ENCODE assay signal across 26 cellular contexts in the genomic region with DNA sequence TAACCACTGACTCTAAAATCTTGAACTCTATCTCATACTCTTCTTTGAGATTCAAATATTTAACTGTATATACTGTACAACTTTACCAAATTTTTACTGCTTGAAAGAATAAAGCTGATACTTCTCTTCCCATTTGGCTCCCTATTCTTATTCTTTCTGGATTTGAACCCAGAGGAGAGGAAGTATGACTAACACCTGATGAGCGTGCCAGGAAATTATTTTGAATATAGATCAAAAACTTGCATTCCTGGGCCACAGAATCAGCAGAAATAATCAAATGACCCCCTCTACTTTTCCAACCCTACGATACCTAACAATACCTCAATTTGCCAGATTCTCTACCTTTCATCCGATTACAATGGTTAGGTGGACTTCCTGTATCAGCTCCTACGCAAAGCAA.
"Had no signal": no experiment of that assay in that cellular context is flagged by ENCODE, and none has a peak within 500 bp of the region (broad histone marks: within the 10 kb centered on the region; RNA-seq: fewer than 3 reads in every experiment).

No MANE protein-coding gene starts in this region.

- H2AFZ ChIP-seq: neural progenitor cell, parathyroid adenoma had no signal

- H3K9ac ChIP-seq: neural progenitor cell, parathyroid adenoma had no signal

- H3K27me3 ChIP-seq: neural progenitor cell, ovary, right lobe of liver, sigmoid colon, stomach, thyroid gland, tibial nerve, upper lobe of left lung, vagina had no signal

- H3K79me2 ChIP-seq: parathyroid adenoma had no signal

- H3K4me3 ChIP-seq: neural progenitor cell, ovary, psoas muscle, right lobe of liver, sigmoid colon, stomach, thoracic aorta, thyroid gland, tibial nerve, upper lobe of left lung, vagina had no signal

- H3K4me2 ChIP-seq: neural progenitor cell had no signal

- FAIRE-seq: small intestine, urothelium cell line had no signal

- H3K4me1 ChIP-seq: parathyroid adenoma, psoas muscle, right lobe of liver, sigmoid colon, stomach, thyroid gland, upper lobe of left lung, vagina had no signal

- ATAC-seq: natural killer cell; psoas muscle; right cardiac atrium; right lobe of liver; stimulated activated effector memory CD8-positive, alpha-beta T cell treated with anti-CD3 and anti-CD28 coated beads, Interleukin-12 subunit alpha, Interleukin-12 subunit beta, amount 100 ng/mL, for 72 hours; stimulated activated naive B cell treated with anti-CD40 and anti-IgM and Interleukin-4, amounts not matched to agents 10 μg/mL and 1 μg/mL and 100 μg/mL, for 72 hours had no signal

- H3K27ac ChIP-seq: neural progenitor cell, ovary, parathyroid adenoma, psoas muscle, right lobe of liver, sigmoid colon, stomach, thoracic aorta, thyroid gland, tibial nerve, upper lobe of left lung, vagina had no signal

- H3K9me3 ChIP-seq: ovary, psoas muscle, right lobe of liver, sigmoid colon, stomach, thoracic aorta, thyroid gland, tibial nerve, upper lobe of left lung, vagina had no signal

- DNase-seq: natural killer cell; occipital lobe; ovary; posterior cingulate gyrus; psoas muscle; right cardiac atrium; right lobe of liver; sigmoid colon; small intestine; stimulated activated CD4-positive, alpha-beta T cell treated with anti-CD3 and anti-CD28 coated beads, Interleukin-15, amount 100 ng/mL, for 24 hours; stimulated activated CD4-positive, alpha-beta T cell treated with anti-CD3 and anti-CD28 coated beads, Interleukin-2, amount 100 ng/mL, for 24 hours; stimulated activated CD4-positive, alpha-beta T cell treated with anti-CD3 and anti-CD28 coated beads, Interleukin-2, amount 100 ng/mL, for 48 hours; stimulated activated CD4-positive, alpha-beta T cell treated with anti-CD3 and anti-CD28 coated beads, Interleukin-4, amount 100 ng/mL, for 24 hours; stimulated activated naive B cell treated with anti-CD40 and anti-IgM and Interleukin-4, amounts not matched to agents 10 μg/mL and 1 μg/mL and 100 μg/mL, for 72 hours; stimulated activated naive CD4-positive, alpha-beta T cell treated with Interleukin-2 at 50 U/mL for 16 hours; stomach; thyroid gland; trophoblast cell; upper lobe of left lung had no signal

- H3K36me3 ChIP-seq: neural progenitor cell, ovary, right lobe of liver, sigmoid colon, stomach, thoracic aorta, thyroid gland, tibial nerve, upper lobe of left lung, vagina had no signal
